ENCODE assay signal across 16 cellular contexts in the genomic region with DNA sequence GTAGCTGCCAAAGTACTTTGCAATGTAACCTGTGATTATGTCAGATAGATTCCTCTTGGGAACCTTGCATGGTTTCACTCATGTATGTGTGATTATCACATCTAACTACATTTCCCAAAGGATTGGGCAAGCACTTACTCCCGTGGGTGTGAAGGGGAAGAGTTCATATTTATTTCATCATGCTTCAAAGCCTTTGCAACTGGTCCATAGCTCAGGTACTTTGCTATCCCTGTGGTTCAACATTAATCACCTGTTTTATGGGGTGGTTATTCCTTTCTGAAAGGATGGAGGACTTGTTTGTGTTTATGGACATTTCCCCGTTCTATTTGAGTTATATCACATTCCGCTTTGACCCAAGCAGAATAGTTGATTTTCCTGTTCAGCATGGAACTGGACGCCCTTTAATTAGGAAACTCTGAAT. TPM values are rescaled to one million over a fixed set of nuclear protein-coding genes. Genes with fewer than 3 reads are reported as not detected.
DNase-seq lines count a peak whose midpoint lies in the region; ATAC-seq and TF ChIP-seq lines count a peak whose summit lies in the region.
"Had no signal": no experiment of that assay in that cellular context is flagged by ENCODE, and none has a peak within 500 bp of the region (broad histone marks: within the 10 kb centered on the region; RNA-seq: fewer than 3 reads in every experiment).

No MANE protein-coding gene starts in this region.

- peaks cover 38% of the 10 kb centered on the region for H3K36me3 Mint-ChIP-seq in activated CD4-positive, alpha-beta T cell treated with anti-CD3 and anti-CD28 coated beads, Interleukin-2, amount 10 ng/mL, durations not matched to agents 7 days and 5 days (ENCODE audit: low read depth)

- H3K4me1 ChIP-seq in adipocyte (ENCODE audit: control insufficient read depth, insufficient read depth, low read length): peaks cover 12% of the 10 kb centered on the region
- H3K4me1 ChIP-seq: pancreas had no signal

- peaks cover 2% of the 10 kb centered on the region for H3K27me3 Mint-ChIP-seq in activated CD4-positive, alpha-beta T cell treated with anti-CD3 and anti-CD28 coated beads, Interleukin-2, amount 10 ng/mL, durations not matched to agents 7 days and 5 days

- no peak overlapping the region for H3K9ac ChIP-seq in adipocyte (ENCODE audit: low read length)

- POLR2A ChIA-PET in activated CD4-positive, alpha-beta T cell treated with anti-CD3 and anti-CD28 coated beads, Interleukin-2, amount 10 ng/mL, durations not matched to agents 7 days and 5 days (lab: Charles Lee): no interaction called here

- DNase-seq in AG10803 (ENCODE audit: low read depth) (peak; percentile 49), HCEC 1CT (peak; percentile 39), adipocyte (ENCODE audit: low read depth) (peak; percentile 47), foreskin fibroblast (peak; percentile 50 to 58), medulla oblongata (ENCODE audit: extremely low spot score) (no peak), NCI-H146 treated with DMSO at 0.1 percent for 48 hours (lab: John Stamatoyannopoulos, UW; ENCODE audit: unreplicated experiment) (no peak)
- DNase-seq in activated CD4-positive, alpha-beta T cell treated with anti-CD3 and anti-CD28 coated beads, Interleukin-2, amount 10 ng/mL, durations not matched to agents 7 days and 5 days: no peak
- DNase-seq: heart left ventricle; Karpas-422; NCI-H187 treated with DMSO at 0.1 percent for 48 hours; pancreas; spleen; stimulated activated naive B cell treated with anti-CD40 and anti-IgM and Interleukin-4, amounts not matched to agents 10 μg/mL and 1 μg/mL and 100 μg/mL, for 72 hours had no signal

- H3K27ac Mint-ChIP-seq in activated CD4-positive, alpha-beta T cell treated with anti-CD3 and anti-CD28 coated beads, Interleukin-2, amount 10 ng/mL, durations not matched to agents 7 days and 5 days: no peak overlapping the region
- H3K27ac Mint-ChIP-seq: stimulated activated naive B cell treated with anti-CD40 and anti-IgM and Interleukin-4, amounts not matched to agents 10 μg/mL and 1 μg/mL and 100 μg/mL, for 72 hours had no signal

- H3K36me3 ChIP-seq in adipocyte (ENCODE audit: control insufficient read depth, insufficient read depth, low read length, severe bottlenecking): no peaks in the 10 kb centered on the region
- H3K36me3 ChIP-seq: heart left ventricle, pancreas, spleen had no signal

- H3K4me3 Mint-ChIP-seq in activated CD4-positive, alpha-beta T cell treated with anti-CD3 and anti-CD28 coated beads, Interleukin-2, amount 10 ng/mL, durations not matched to agents 7 days and 5 days: no peak overlapping the region
- H3K4me3 Mint-ChIP-seq: stimulated activated naive B cell treated with anti-CD40 and anti-IgM and Interleukin-4, amounts not matched to agents 10 μg/mL and 1 μg/mL and 100 μg/mL, for 72 hours had no signal

- CTCF ChIA-PET in activated CD4-positive, alpha-beta T cell treated with anti-CD3 and anti-CD28 coated beads, Interleukin-2, amount 10 ng/mL, durations not matched to agents 7 days and 5 days (lab: Charles Lee): interaction anchor here (0.6 to 9.2 kb wide), 2 partner anchors 13 to 893 kb away, joined by 3 to 79 read pairs; a partner anchor contains a TSS

- no peaks in the 10 kb centered on the region for H3K9me3 ChIP-seq in adipocyte (ENCODE audit: control insufficient read depth, low read length)
- H3K9me3 ChIP-seq: heart left ventricle, pancreas, spleen had no signal

- H3K9me3 Mint-ChIP-seq in activated CD4-positive, alpha-beta T cell treated with anti-CD3 and anti-CD28 coated beads, Interleukin-2, amount 10 ng/mL, durations not matched to agents 7 days and 5 days: peaks cover 12% of the 10 kb centered on the region

- ATAC-seq in HG03108 (IDR thresholded peaks at IDR 0.05; ENCODE audit: unreplicated experiment): no peak
- ATAC-seq: heart left ventricle; pancreas; stimulated activated naive B cell treated with anti-CD40 and anti-IgM and Interleukin-4, amounts not matched to agents 10 μg/mL and 1 μg/mL and 100 μg/mL, for 72 hours had no signal

- H3K4me1 Mint-ChIP-seq in activated CD4-positive, alpha-beta T cell treated with anti-CD3 and anti-CD28 coated beads, Interleukin-2, amount 10 ng/mL, durations not matched to agents 7 days and 5 days: peaks cover 81% of the 10 kb centered on the region

- no peak for TF ChIP-seq CTCF in AG10803 (conservative IDR thresholded peaks at IDR 0.05; ENCODE audit: low read length)
- no peak for TF ChIP-seq CTCF in foreskin fibroblast (IDR thresholded peaks at IDR 0.05; ENCODE audit: low read depth, low read length)

- H3K4me3 ChIP-seq in AG10803 (ENCODE audit: low read length): no peak overlapping the region
- H3K4me3 ChIP-seq in adipocyte (ENCODE audit: low read length): no peak overlapping the region
- H3K4me3 ChIP-seq in foreskin fibroblast (ENCODE audit: low read depth in 1 of 2, low read length in 2 of 2): no peak overlapping the region
- H3K4me3 ChIP-seq: heart left ventricle, pancreas, spleen had no signal

- H3K27me3 ChIP-seq in adipocyte (replicated peaks; ENCODE audit: control insufficient read depth, insufficient read depth, low read length): no peaks in the 10 kb centered on the region
- H3K27me3 ChIP-seq: heart left ventricle, pancreas, spleen had no signal

RNA-seq across cellular contexts. Expression of a gene that starts 13.6 kb away (rescaled TPM):
- 10 to 100 TPM; 24.2 to 25.1 TPM for total RNA-seq in activated CD4-positive, alpha-beta T cell treated with anti-CD3 and anti-CD28 coated beads, Interleukin-2, amount 10 ng/mL, durations not matched to agents 7 days and 5 days

RNA-seq across cellular contexts. Expression of a gene that starts 44.2 kb away (rescaled TPM):
- not detected for total RNA-seq in activated CD4-positive, alpha-beta T cell treated with anti-CD3 and anti-CD28 coated beads, Interleukin-2, amount 10 ng/mL, durations not matched to agents 7 days and 5 days
- total RNA-seq: heart left ventricle, pancreas, RPMI7951, spleen, urinary bladder had no signal

Comparison
In these comparisons a context has a peak if more than half of its experiments do, and no peak if none do; other contexts are left out.
1. DNase-seq: peak in AG10803 (single experiment), HCEC 1CT (single experiment), adipocyte (single experiment) and foreskin fibroblast (2 of 2); none in activated CD4-positive, alpha-beta T cell treated with anti-CD3 and anti-CD28 coated beads, Interleukin-2, amount 10 ng/mL, durations not matched to agents 7 days and 5 days (single experiment), medulla oblongata (single experiment) and NCI-H146 treated with DMSO at 0.1 percent for 48 hours (single experiment).